ENCODE assay signal across 10 cellular contexts in the genomic region with DNA sequence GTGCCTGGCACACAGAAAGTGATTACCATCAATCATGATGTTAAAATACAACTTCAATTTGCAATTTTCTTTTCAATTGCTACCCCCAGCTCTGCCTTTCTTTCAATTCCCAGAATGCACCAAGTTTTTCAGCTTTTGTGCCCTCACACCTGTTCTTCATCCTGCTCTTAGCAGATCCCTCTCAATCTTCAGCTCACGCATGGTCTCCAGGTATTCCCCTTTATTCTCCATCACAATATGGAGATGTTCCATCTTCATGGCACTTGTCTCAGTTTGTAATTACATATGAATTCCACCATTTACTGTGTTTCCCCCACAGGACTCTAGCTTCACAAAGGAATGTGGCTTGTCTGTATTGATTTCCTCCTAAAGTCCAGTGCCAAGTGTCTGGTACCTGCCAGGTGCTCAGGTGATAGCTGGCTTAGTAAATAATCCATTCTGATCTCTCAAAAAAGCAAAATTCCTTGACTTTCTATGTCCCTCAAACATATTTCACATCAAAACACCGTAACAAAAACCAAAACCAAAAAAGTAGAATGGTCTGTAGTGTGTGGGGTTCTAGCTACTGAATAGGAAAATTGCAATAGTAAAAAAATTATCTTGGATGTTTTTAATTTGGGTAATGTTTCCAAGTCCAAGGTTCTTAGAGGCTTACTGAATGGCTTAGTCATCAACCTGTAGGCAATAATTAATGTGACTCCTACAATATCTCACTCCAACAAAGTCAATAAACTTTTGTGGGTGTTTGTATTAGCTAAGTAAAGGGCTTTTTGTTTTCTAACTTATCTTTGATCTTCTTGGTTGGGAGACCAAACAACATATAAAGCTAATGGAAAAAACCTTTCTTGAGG.
"Had no signal": no experiment of that assay in that cellular context is flagged by ENCODE, and none has a peak within 500 bp of the region (broad histone marks: within the 10 kb centered on the region; RNA-seq: fewer than 3 reads in every experiment).

No MANE protein-coding gene starts in this region.

- H3K27ac ChIP-seq: upper lobe of right lung had no signal

- H3K9me3 ChIP-seq: upper lobe of right lung had no signal

- H3K36me3 ChIP-seq: upper lobe of right lung had no signal

- H3K27me3 ChIP-seq: upper lobe of right lung had no signal

- H3K4me3 ChIP-seq: upper lobe of right lung had no signal

- DNase-seq: activated naive CD4-positive, alpha-beta T cell treated with anti-CD3 and anti-CD28 coated beads, Interleukin-2, amount 50 U/mL, for 16 hours; cortex of kidney; effector memory CD4-positive, alpha-beta T cell; glutamatergic neuron; islet precursor cell; left ventricle myocardium superior; stimulated activated CD4-positive, alpha-beta T cell treated with anti-CD3 and anti-CD28 coated beads, Interleukin-4, amount 100 ng/mL, for 1 hour; stimulated activated CD8-positive, alpha-beta memory T cell treated with anti-CD3 and anti-CD28 coated beads, Interleukin-4, amount 100 ng/mL, for 48 hours; stimulated activated naive CD8-positive, alpha-beta T cell treated with anti-CD3 and anti-CD28 coated beads, Interleukin-15, Interleukin-2, amounts not matched to agents 100 U/mL and 50 U/mL, for 24 hours; upper lobe of right lung had no signal
